24 cellular contexts compared by ENCODE assay signal in genomic region chr5:60076746-60077145, GRCh38.
"Had no signal": no experiment of that assay in that cellular context is flagged by ENCODE, and none has a peak within 500 bp of the region (broad histone marks: within the 10 kb centered on the region; RNA-seq: fewer than 3 reads in every experiment).

No MANE protein-coding gene starts in this region.

- ATAC-seq: activated naive CD4-positive, alpha-beta T cell treated with anti-CD3 and anti-CD28 coated beads, Interleukin-2, amount 50 U/mL, for 72 hours; activated T-cell treated with anti-CD3 and anti-CD28 coated beads, Interleukin-2, amount 50 U/mL, for 4 hours; Right ventricle myocardium inferior; SK-N-SH treated with all-trans-retinoic acid at 6 μM for 48 hours had no signal

- H3K4me1 ChIP-seq: breast epithelium, SJCRH30 had no signal

- H3K4me3 Mint-ChIP-seq: activated CD4-positive, alpha-beta memory T cell treated with anti-CD3 and anti-CD28 coated beads for 36 hours; activated CD4-positive, alpha-beta T cell treated with anti-CD3 and anti-CD28 coated beads, Interleukin-2, amount 10 ng/mL, durations not matched to agents 7 days and 5 days; activated T-cell treated with anti-CD3 and anti-CD28 coated beads, Interleukin-2, amount 50 U/mL, for 4 hours; T-helper 1 cell treated with Interleukin-12 subunit alpha and Interleukin-12 subunit beta and Interleukin-4 antibody, amounts not matched to agents 30 μg/mL and 1 μg/mL, for 36 hours had no signal

- H3K36me3 ChIP-seq: breast epithelium, SJCRH30 had no signal

- H3K27me3 Mint-ChIP-seq: activated CD4-positive, alpha-beta memory T cell treated with anti-CD3 and anti-CD28 coated beads for 36 hours; activated CD4-positive, alpha-beta T cell treated with anti-CD3 and anti-CD28 coated beads, Interleukin-2, amount 10 ng/mL, durations not matched to agents 7 days and 5 days had no signal

- H3K27me3 ChIP-seq: breast epithelium, SJCRH30 had no signal

- H3K27ac ChIP-seq: breast epithelium, SJCRH30 had no signal

- H3K27ac Mint-ChIP-seq: activated CD4-positive, alpha-beta memory T cell treated with anti-CD3 and anti-CD28 coated beads for 36 hours; activated CD4-positive, alpha-beta T cell treated with anti-CD3 and anti-CD28 coated beads, Interleukin-2, amount 10 ng/mL, durations not matched to agents 7 days and 5 days; activated naive CD4-positive, alpha-beta T cell treated with anti-CD3 and anti-CD28 coated beads, Interleukin-2, amount 50 U/mL, for 72 hours; T-helper 1 cell treated with Interleukin-12 subunit alpha and Interleukin-12 subunit beta and Interleukin-4 antibody, amounts not matched to agents 30 μg/mL and 1 μg/mL, for 36 hours had no signal

- H3K36me3 Mint-ChIP-seq: activated CD4-positive, alpha-beta memory T cell treated with anti-CD3 and anti-CD28 coated beads for 36 hours had no signal

- H3K4me3 ChIP-seq: breast epithelium, SJCRH30 had no signal

- DNase-seq: activated CD4-positive, alpha-beta memory T cell treated with anti-CD3 and anti-CD28 coated beads for 36 hours; activated CD4-positive, alpha-beta T cell treated with anti-CD3 and anti-CD28 coated beads, Interleukin-2, amount 10 ng/mL, durations not matched to agents 7 days and 5 days; activated CD4-positive, CD25-positive, alpha-beta regulatory T cell; activated CD8-positive, alpha-beta memory T cell treated with anti-CD3 and anti-CD28 coated beads for 24 hours; activated naive CD4-positive, alpha-beta T cell treated with Interleukin-2 at 50 U/mL for 16 hours; activated T-cell treated with anti-CD3 and anti-CD28 coated beads, Interleukin-2, amount 50 U/mL, for 4 hours; anterior cingulate cortex; Karpas-422; MM.1S; NCI-H1105; NCI-H1436; NCI-H1694 treated with DMSO at 0.1 percent for 48 hours; NCI-H2029 treated with DMSO at 0.1 percent for 48 hours; NCI-H345; NCI-H510A; NCI-H526 treated with DMSO at 0.1 percent for 48 hours; RPMI8226; SJCRH30; SW 1271 had no signal

- H3K4me1 Mint-ChIP-seq: activated CD4-positive, alpha-beta T cell treated with anti-CD3 and anti-CD28 coated beads, Interleukin-2, amount 10 ng/mL, durations not matched to agents 7 days and 5 days had no signal
